ENCODE assay signal across 19 cellular contexts in the genomic region with DNA sequence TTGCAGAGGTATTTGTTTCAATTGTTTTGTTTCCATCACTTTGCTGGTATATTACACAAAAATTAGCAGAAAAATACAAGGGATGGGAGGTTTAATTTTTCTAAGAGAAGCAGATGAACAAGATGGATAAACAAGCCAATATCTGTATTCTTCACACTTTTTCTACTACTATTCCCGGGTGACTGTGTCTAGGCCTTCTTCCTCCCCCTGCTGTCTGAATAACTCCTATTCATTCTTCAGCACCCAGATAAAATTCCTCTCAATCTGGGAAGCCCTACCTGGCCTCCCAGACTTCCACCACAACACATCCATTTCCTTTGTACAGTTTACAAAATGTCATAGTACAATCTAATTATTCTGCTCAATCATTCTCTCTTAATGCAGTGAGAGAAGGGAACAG.
DNase-seq lines count a peak whose midpoint lies in the region; ATAC-seq and TF ChIP-seq lines count a peak whose summit lies in the region.
"Had no signal": no experiment of that assay in that cellular context is flagged by ENCODE, and none has a peak within 500 bp of the region (broad histone marks: within the 10 kb centered on the region; RNA-seq: fewer than 3 reads in every experiment).

No MANE protein-coding gene starts in this region.

- no peak overlapping the region for H3K9ac ChIP-seq in H9 (ENCODE audit: extremely low read depth, insufficient read length, low read length)
- H3K9ac ChIP-seq: BLaER1 had no signal

- no peaks in the 10 kb centered on the region for H3K36me3 Mint-ChIP-seq in H9 (ENCODE audit: insufficient read depth in 1 of 3, low read depth in 3 of 3)
- H3K36me3 Mint-ChIP-seq: CD8-positive, alpha-beta memory T cell had no signal

- in situ Hi-C loops in ACHN (cut with HindIII; ENCODE audit: low pct_ligation_motif_present, low pct_unique_long_range_greater_than_20kb, low sequenced_read_pairs): no loop called here

- H2BK12ac ChIP-seq in H9 (ENCODE audit: insufficient read length, low read depth, low read length): no peak overlapping the region

- H2BK5ac ChIP-seq in H9 (ENCODE audit: insufficient read length, low read length): no peak overlapping the region

- H3K9me3 Mint-ChIP-seq in H9: no peaks in the 10 kb centered on the region

- H2BK15ac ChIP-seq in H9 (ENCODE audit: low read depth, low read length): no peak overlapping the region

- H3K4ac ChIP-seq in H9 (ENCODE audit: low read depth, low read length): no peak overlapping the region

- no peak overlapping the region for H3K4me3 ChIP-seq in stomach
- H3K4me3 ChIP-seq: BLaER1, SK-N-MC had no signal

- H3K9me3 ChIP-seq in H9 (ENCODE audit: control insufficient read depth, low read depth, low read length) (no peaks in the 10 kb centered on the region), stomach (no peaks in the 10 kb centered on the region)
- H3K9me3 ChIP-seq: BLaER1 had no signal

- no peak overlapping the region for H2AK5ac ChIP-seq in H9 (ENCODE audit: insufficient read length, low read length)

- H3K56ac ChIP-seq in H9 (ENCODE audit: insufficient read length, low read depth, low read length): no peak overlapping the region

- H3K4me2 ChIP-seq in H9 (ENCODE audit: insufficient read depth, insufficient read length, low read length): no peak overlapping the region
- H3K4me2 ChIP-seq: BLaER1 had no signal

- H3K27ac ChIP-seq in H9 (ENCODE audit: insufficient read length, low read depth, low read length): no peak overlapping the region
- H3K27ac ChIP-seq in VCaP: no peak overlapping the region
- H3K27ac ChIP-seq in RWPE1: no peak overlapping the region
- no peak overlapping the region for H3K27ac ChIP-seq in stomach
- H3K27ac ChIP-seq: BLaER1, SK-N-MC had no signal

- POLR2A ChIA-PET in RWPE1 (lab: Yijun Ruan, JAX; ENCODE audit: low non-redundant PET): no interaction called here

- no peak for TF ChIP-seq EP300 in stomach (IDR thresholded peaks at IDR 0.05)

- no peak overlapping the region for H4K91ac ChIP-seq in H9 (ENCODE audit: insufficient read length, low read depth, low read length)

- H3K23ac ChIP-seq in H9 (ENCODE audit: insufficient read length, low read depth, low read length): no peak overlapping the region

- no peaks in the 10 kb centered on the region for H4K20me1 ChIP-seq in H9 (ENCODE audit: control insufficient read depth, insufficient read depth, insufficient read length)
- H4K20me1 ChIP-seq: BLaER1 had no signal

- no CpG with 5 or more reads among the region's 1 CpG for WGBS in H9 (ENCODE audit: extremely low coverage, insufficient read length, low lambda C conversion rate)
- WGBS in stomach, 5 donors: 56 to 79% (median 67%) methylated on average over 1 of the region's 1 CpG

- no peaks in the 10 kb centered on the region; the same call in 1 of the 2 replicates for H3K27me3 Mint-ChIP-seq in H9 (ENCODE audit: low read depth)
- H3K27me3 Mint-ChIP-seq: CD8-positive, alpha-beta memory T cell had no signal

- no peak overlapping the region for H3K14ac ChIP-seq in H9 (ENCODE audit: insufficient read depth, low read length)

- H3K27me3 ChIP-seq in H9 (ENCODE audit: insufficient read depth, low read length) (no peaks in the 10 kb centered on the region), stomach (no peaks in the 10 kb centered on the region)
- H3K27me3 ChIP-seq: BLaER1 had no signal

- TF ChIP-seq CTCF in H9 (conservative IDR thresholded peaks at IDR 0.05): peak; percentile 38; the same call in 2 of the 3 replicates
- TF ChIP-seq CTCF in VCaP (conservative IDR thresholded peaks at IDR 0.05): peak; percentile 35; the same call in 1 of the 2 replicates
- no peak for TF ChIP-seq CTCF in RWPE1 (conservative IDR thresholded peaks at IDR 0.05; ENCODE audit: low read depth)
- no peak for TF ChIP-seq CTCF in stomach (IDR thresholded peaks at IDR 0.05)

- no peak overlapping the region for H3T11ph ChIP-seq in H9 (ENCODE audit: low read length)

- DNase-seq in ACHN: peak; percentile 60
- DNase-seq in H9: no peak
- peak; percentile 47 for DNase-seq in kidney glomerular epithelial cell (lab: John Stamatoyannopoulos, UW)
- DNase-seq in RWPE1 (ENCODE audit: low spot score): no peak
- DNase-seq in NOMO-1 treated with dmso at 0.1 percent for 144 hours (lab: John Stamatoyannopoulos, UW; ENCODE audit: unreplicated experiment): no peak
- DNase-seq in stomach: no peak
- DNase-seq: 8988T; CD8-positive, alpha-beta memory T cell; DND-41; GF-D8; NCI-H1417; NCI-H187 treated with DMSO at 0.1 percent for 48 hours; NCI-H69; NK-92 treated with Interleukin-12 subunit alpha and Interleukin-12 subunit beta, amount 100 ng/mL, for 24 hours had no signal

- H2AFZ ChIP-seq in H9 (ENCODE audit: low read length): no peak overlapping the region

- no peak overlapping the region for H3K18ac ChIP-seq in H9 (ENCODE audit: insufficient read length, low read depth, low read length)

- peak overlapping the region in 1 of 3 experiments; percentile 33; a peak in 1 of 7 replicates for H3K27ac Mint-ChIP-seq in H9
- H3K27ac Mint-ChIP-seq: CD8-positive, alpha-beta memory T cell had no signal

- intact Hi-C loops in stomach (cut with DNase I; ENCODE audit: low total_unique reads): no loop called here

- H2BK120ac ChIP-seq in H9 (ENCODE audit: low read depth, low read length, poor library complexity, severe bottlenecking): no peak overlapping the region

- H3K4me1 ChIP-seq in H9 (ENCODE audit: insufficient read depth, low read length): no peaks in the 10 kb centered on the region
- H3K4me1 ChIP-seq in stomach: no peaks in the 10 kb centered on the region
- H3K4me1 ChIP-seq: BLaER1 had no signal

- H3K79me1 ChIP-seq in H9 (ENCODE audit: insufficient read depth, low read depth, low read length, poor library complexity, severe bottlenecking): no peaks in the 10 kb centered on the region

- no peaks in the 10 kb centered on the region for H3K36me3 ChIP-seq in stomach
- H3K36me3 ChIP-seq: BLaER1 had no signal

- CTCF ChIA-PET in RWPE1 (lab: Yijun Ruan, JAX): no interaction called here

- no peak overlapping the region for H2BK20ac ChIP-seq in H9 (ENCODE audit: low read depth, low read length, poor library complexity, severe bottlenecking)

- H4K8ac ChIP-seq in H9 (replicated peaks; ENCODE audit: insufficient read length, low read depth, low read length): no peak overlapping the region

- no peak for TF ChIP-seq POLR2A in stomach (IDR thresholded peaks at IDR 0.05)

- no peak overlapping the region for H3K4me3 Mint-ChIP-seq in H9

- peaks cover 6 to 8% of the 10 kb centered on the region in 2 experiments; a peak in 3 of 4 replicates for H3K4me1 Mint-ChIP-seq in H9
- H3K4me1 Mint-ChIP-seq: CD8-positive, alpha-beta memory T cell had no signal

- no peak for ATAC-seq in HG02610 (IDR thresholded peaks at IDR 0.05; ENCODE audit: unreplicated experiment)
- ATAC-seq: Right ventricle myocardium inferior had no signal

- no peaks in the 10 kb centered on the region for H3K23me2 ChIP-seq in H9 (ENCODE audit: insufficient read length, low read depth, low read length, poor library complexity, severe bottlenecking)

- H3K79me2 ChIP-seq in H9 (ENCODE audit: insufficient read depth, low read length): no peaks in the 10 kb centered on the region

- no peak overlapping the region for H4K5ac ChIP-seq in H9 (ENCODE audit: insufficient read length, low read depth, low read length)

Comparison
In these comparisons a context has a peak if more than half of its experiments do, and no peak if none do; other contexts are left out.
1. DNase-seq: peak in ACHN (single experiment) and kidney glomerular epithelial cell (single experiment); none in H9 (single experiment), RWPE1 (single experiment), NOMO-1 treated with dmso at 0.1 percent for 144 hours (single experiment) and stomach (single experiment).
2. CTCF ChIP-seq: peak in H9 (single experiment) and VCaP (single experiment); none in RWPE1 (single experiment) and stomach (0 of 7).